Comparison of ENCODE assay signal across 20 cellular contexts in genomic region chr16:31870809-31871208, GRCh38. TPM values are rescaled to one million over a fixed set of nuclear protein-coding genes. Genes with fewer than 3 reads are reported as not detected.
DNase-seq lines count a peak whose midpoint lies in the region; ATAC-seq, FAIRE-seq and TF ChIP-seq lines count a peak whose summit lies in the region.
"Had no signal": no experiment of that assay in that cellular context is flagged by ENCODE, and none has a peak within 500 bp of the region (broad histone marks: within the 10 kb centered on the region; RNA-seq: fewer than 3 reads in every experiment).

No MANE protein-coding gene starts in this region.

- peaks cover 66% of the 10 kb centered on the region for H3K4me1 Mint-ChIP-seq in stimulated activated naive CD8-positive, alpha-beta T cell treated with anti-CD3 and anti-CD28 coated beads, Interleukin-15, Interleukin-2, amounts not matched to agents 100 ng/mL and 50 ng/mL, for 24 hours (ENCODE audit: low read depth)
- H3K4me1 Mint-ChIP-seq in T-helper 2 cell treated with Interferon-gamma antibody and Interleukin-4, amounts not matched to agents 5 μg/mL and 100 μg/mL, for 36 hours (ENCODE audit: low read depth) = peaks cover 51% of the 10 kb centered on the region
- H3K4me1 Mint-ChIP-seq in stimulated activated naive CD8-positive, alpha-beta T cell treated with anti-CD3 and anti-CD28 coated beads, Interleukin-15, amount 100 ng/mL, for 72 hours = peaks cover 61% of the 10 kb centered on the region

- H3K4me3 ChIP-seq in K562 = no peak overlapping the region
- H3K4me3 ChIP-seq in right atrium auricular region = no peak overlapping the region
- H3K4me3 ChIP-seq: body of pancreas, colonic mucosa had no signal

- no peak for DNase-seq in stimulated activated naive CD8-positive, alpha-beta T cell treated with anti-CD3 and anti-CD28 coated beads, Interleukin-15, Interleukin-2, amounts not matched to agents 100 U/mL and 50 U/mL, for 24 hours
- DNase-seq in T-helper 2 cell treated with Interferon-gamma antibody and Interleukin-4, amounts not matched to agents 5 μg/mL and 100 μg/mL, for 36 hours (ENCODE audit: low spot score) = no peak
- no peak for DNase-seq in K562 (ENCODE audit: extremely low read depth in 1 of 4, low spot score in 3 of 4)
- no peak for DNase-seq in stimulated activated naive CD8-positive, alpha-beta T cell treated with anti-CD3 and anti-CD28 coated beads, Interleukin-15, amount 100 ng/mL, for 72 hours
- no peak for DNase-seq in NCI-H345 treated with DMSO at 0.1 percent for 48 hours (lab: John Stamatoyannopoulos, UW; ENCODE audit: unreplicated experiment)
- no peak for DNase-seq in right atrium auricular region (ENCODE audit: low spot score)
- DNase-seq: activated gamma-delta T cell treated with Interleukin-2 at 50 U/mL for 16 hours; body of pancreas; Caco-2; colonic mucosa; GOT3; PC-3; right cardiac atrium; SHP77 treated with DMSO at 0.1 percent for 48 hours; stimulated activated CD4-positive, alpha-beta T cell treated with anti-CD3 and anti-CD28 coated beads, Interleukin-15, amount 100 ng/mL, for 24 hours; trophoblast cell had no signal

- H3K4me3 Mint-ChIP-seq in stimulated activated naive CD8-positive, alpha-beta T cell treated with anti-CD3 and anti-CD28 coated beads, Interleukin-15, Interleukin-2, amounts not matched to agents 100 ng/mL and 50 ng/mL, for 24 hours = no peak overlapping the region
- H3K4me3 Mint-ChIP-seq in T-helper 2 cell treated with Interferon-gamma antibody and Interleukin-4, amounts not matched to agents 5 μg/mL and 100 μg/mL, for 36 hours = peak overlapping the region; percentile 10
- H3K4me3 Mint-ChIP-seq in stimulated activated naive CD8-positive, alpha-beta T cell treated with anti-CD3 and anti-CD28 coated beads, Interleukin-15, amount 100 ng/mL, for 72 hours = peak overlapping the region; percentile 37 to 53

- H3K27ac Mint-ChIP-seq in stimulated activated naive CD8-positive, alpha-beta T cell treated with anti-CD3 and anti-CD28 coated beads, Interleukin-15, Interleukin-2, amounts not matched to agents 100 ng/mL and 50 ng/mL, for 24 hours = peak overlapping the region; percentile 71
- peak overlapping the region; percentile 42 for H3K27ac Mint-ChIP-seq in T-helper 2 cell treated with Interferon-gamma antibody and Interleukin-4, amounts not matched to agents 5 μg/mL and 100 μg/mL, for 36 hours
- peak overlapping the region; percentile 59 to 62 for H3K27ac Mint-ChIP-seq in stimulated activated naive CD8-positive, alpha-beta T cell treated with anti-CD3 and anti-CD28 coated beads, Interleukin-15, amount 100 ng/mL, for 72 hours

- WGBS in K562 (ENCODE audit: insufficient coverage, low coverage, missing lambda C conversion rate) = 48% methylated on average over 2 of the region's 2 CpGs

- H3K9me3 Mint-ChIP-seq in stimulated activated naive CD8-positive, alpha-beta T cell treated with anti-CD3 and anti-CD28 coated beads, Interleukin-15, Interleukin-2, amounts not matched to agents 100 ng/mL and 50 ng/mL, for 24 hours = no peaks in the 10 kb centered on the region
- H3K9me3 Mint-ChIP-seq in T-helper 2 cell treated with Interferon-gamma antibody and Interleukin-4, amounts not matched to agents 5 μg/mL and 100 μg/mL, for 36 hours = no peaks in the 10 kb centered on the region
- no peaks in the 10 kb centered on the region for H3K9me3 Mint-ChIP-seq in stimulated activated naive CD8-positive, alpha-beta T cell treated with anti-CD3 and anti-CD28 coated beads, Interleukin-15, amount 100 ng/mL, for 72 hours

- no peak for TF ChIP-seq POLR2A in K562 (conservative IDR thresholded peaks at IDR 0.05)

- H3K27me3 ChIP-seq in K562 (ENCODE audit: control insufficient read depth in 2 of 2, insufficient read depth in 2 of 2, low read length in 2 of 2) (peaks cover 0 to 1% of the 10 kb centered on the region in 2 experiments; a peak in 1 of 5 replicates), right atrium auricular region (no peaks in the 10 kb centered on the region)
- H3K27me3 ChIP-seq: body of pancreas, colonic mucosa had no signal

- intact Hi-C loops in K562 (cut with micrococcal nuclease) = loop anchor here (10.0 kb wide), 1 partner anchor 486 kb away; no protein-coding TSS in a partner anchor

- POLR2A ChIA-PET in K562 (lab: Yijun Ruan, JAX) = no interaction called here

- TF ChIP-seq CTCF in K562 (IDR thresholded peaks at IDR 0.05 in 2 of 3, conservative IDR thresholded peaks at IDR 0.05 in 1 of 3; ENCODE audit: insufficient read depth in 2 of 3, low read depth in 1 of 3, low read length in 3 of 3) = no peak
- TF ChIP-seq CTCF in right atrium auricular region (IDR thresholded peaks at IDR 0.05) = no peak

- H3K27me3 Mint-ChIP-seq in stimulated activated naive CD8-positive, alpha-beta T cell treated with anti-CD3 and anti-CD28 coated beads, Interleukin-15, Interleukin-2, amounts not matched to agents 100 ng/mL and 50 ng/mL, for 24 hours = no peaks in the 10 kb centered on the region
- H3K27me3 Mint-ChIP-seq in T-helper 2 cell treated with Interferon-gamma antibody and Interleukin-4, amounts not matched to agents 5 μg/mL and 100 μg/mL, for 36 hours (ENCODE audit: low read depth) = peaks cover 4% of the 10 kb centered on the region
- H3K27me3 Mint-ChIP-seq in stimulated activated naive CD8-positive, alpha-beta T cell treated with anti-CD3 and anti-CD28 coated beads, Interleukin-15, amount 100 ng/mL, for 72 hours = no peaks in the 10 kb centered on the region

- peaks cover 23% of the 10 kb centered on the region for H3K79me2 ChIP-seq in K562 (ENCODE audit: control insufficient read depth, insufficient read depth, low read length)

- H3K9me1 ChIP-seq in K562 (ENCODE audit: control insufficient read depth, insufficient read depth, low read length) = no peaks in the 10 kb centered on the region

- H3K4me1 ChIP-seq in K562 (replicated peaks in 1 of 2; ENCODE audit: control insufficient read depth in 2 of 2, insufficient read depth in 2 of 2, low read length in 2 of 2) = peaks cover 0 to 8% of the 10 kb centered on the region in 2 experiments
- peaks cover 0 to 24% of the 10 kb centered on the region in 2 donors for H3K4me1 ChIP-seq in right atrium auricular region

- no TSS peak for BruUV-seq in K562 (replicated peaks; lab: Mats Ljungman, UMichigan)

- H3K9ac ChIP-seq in K562 (ENCODE audit: insufficient read depth in 1 of 2, low read depth in 2 of 2, low read length in 2 of 2) = no peak overlapping the region

- H3K36me3 ChIP-seq in K562 (ENCODE audit: control insufficient read depth, insufficient read depth, low read length) (peaks cover 9% of the 10 kb centered on the region), right atrium auricular region (no peaks in the 10 kb centered on the region)
- H3K36me3 ChIP-seq: colonic mucosa had no signal

- peaks cover 9% of the 10 kb centered on the region for H4K20me1 ChIP-seq in K562 (replicated peaks; ENCODE audit: control insufficient read depth, insufficient read depth, low read length)

- H2AFZ ChIP-seq in K562 (ENCODE audit: low read depth, low read length) = peak overlapping the region; percentile 23; the same call in 1 of the 2 replicates

- H3K27ac ChIP-seq in K562 (ENCODE audit: extremely low read depth, low read depth, low read length) (no peak overlapping the region), right atrium auricular region (no peak overlapping the region)
- H3K27ac ChIP-seq: VCaP had no signal

- ATAC-seq in stimulated activated naive CD8-positive, alpha-beta T cell treated with anti-CD3 and anti-CD28 coated beads, Interleukin-15, Interleukin-2, amounts not matched to agents 100 U/mL and 50 U/mL, for 24 hours = no peak
- ATAC-seq in K562 (no peak), GM21526 (IDR thresholded peaks at IDR 0.05; ENCODE audit: low FRiP score, unreplicated experiment) (no peak)
- no peak for ATAC-seq in stimulated activated naive CD8-positive, alpha-beta T cell treated with anti-CD3 and anti-CD28 coated beads, Interleukin-15, amount 100 ng/mL, for 72 hours
- ATAC-seq: body of pancreas, PC-3, right cardiac atrium had no signal

- H3K9me3 ChIP-seq in K562 (replicated peaks; ENCODE audit: control insufficient read depth, insufficient read depth, low read depth, low read length) (0 out of 2 replicates have a peak, but pooled peaks cover 2% of the 10 kb centered on the region), right atrium auricular region (no peaks in the 10 kb centered on the region)
- H3K9me3 ChIP-seq: body of pancreas, Caco-2, colonic mucosa had no signal

- in situ Hi-C loops in K562 (cut with MboI) = loop anchor here (25.0 kb wide), 1 partner anchor 909 kb away; the partner anchor contains the start of gene SETD1A

- TF ChIP-seq EP300 in K562 (IDR thresholded peaks at IDR 0.05; ENCODE audit: low read length) = no peak

- CTCF ChIA-PET in K562 (lab: Yijun Ruan, JAX; ENCODE audit: low intra/inter-chr PET ratio) = no interaction called here

- no peak for FAIRE-seq in K562 (lab: Jason Lieb, UNC)
- FAIRE-seq: endometrium had no signal

- no peak overlapping the region for H3K4me2 ChIP-seq in K562 (ENCODE audit: insufficient read depth, low read length)

- H3K36me3 Mint-ChIP-seq in stimulated activated naive CD8-positive, alpha-beta T cell treated with anti-CD3 and anti-CD28 coated beads, Interleukin-15, Interleukin-2, amounts not matched to agents 100 ng/mL and 50 ng/mL, for 24 hours (ENCODE audit: low read depth) = peaks cover 13% of the 10 kb centered on the region
- H3K36me3 Mint-ChIP-seq in T-helper 2 cell treated with Interferon-gamma antibody and Interleukin-4, amounts not matched to agents 5 μg/mL and 100 μg/mL, for 36 hours (ENCODE audit: low read depth) = peaks cover 19% of the 10 kb centered on the region

- TF ChIP-seq RAD21 in K562 (CRISPR knock-in tag; conservative IDR thresholded peaks at IDR 0.05 in 1 of 2, IDR thresholded peaks at IDR 0.05 in 1 of 2) = no peak

TF ChIP-seq in K562, 482 proteins besides CTCF, POLR2A, EP300 and RAD21 (continues in another document):
- TF ChIP-seq ERF (CRISPR knock-in tag; IDR thresholded peaks at IDR 0.05) = no peak

RNA-seq across cellular contexts. Expression of gene ZNF267, which starts 2.8 kb away (rescaled TPM):
- total RNA-seq in K562 (2011; cell fraction: chromatin; rRNA removed; ENCODE audit: low replicate concordance) = 24.7 and 44.0 TPM in 2 replicates
- 17.0 and 25.0 TPM in 2 replicates for total RNA-seq in K562 (2011; cell fraction: nucleolus; rRNA removed)
- 25.1 and 28.1 TPM in 2 replicates for total RNA-seq in K562 (2011; cell fraction: nucleoplasm; rRNA removed)
- 14.2 and 18.2 TPM in 2 replicates for total RNA-seq in K562 (2014; rRNA removed)
- 34.5 and 40.8 TPM in 2 replicates for total RNA-seq in K562 (2014; rRNA removed; fragmentation: Illumina TruSeq; extraction: Trizol)
- total RNA-seq in K562 (2015; rRNA removed; fragmentation: Illumina TruSeq; extraction: Trizol) = 35.1 and 38.8 TPM in 2 replicates
- total RNA-seq in K562 (2021) = 24.6 and 29.1 TPM in 2 replicates
- polyA plus RNA-seq in K562 (2011; rRNA removed) = 16.0 and 21.4 TPM in 2 replicates
- 3.5 and 6.0 TPM in 2 replicates for polyA plus RNA-seq in K562 (2011; cell fraction: cytosol; rRNA removed)
- 9.2 and 12.6 TPM in 2 replicates for polyA plus RNA-seq in K562 (2011; cell fraction: nucleus; rRNA removed)
- polyA plus RNA-seq in K562 (2012) = 12.6 and 14.4 TPM in 2 replicates
- polyA plus RNA-seq in K562 (2014; fragmentation: Illumina TruSeq; extraction: Trizol) = 19.2 and 21.5 TPM in 2 replicates
- 10 to 100 TPM; 18.1 to 22.2 TPM for polyA plus RNA-seq in K562 (2014; fragmentation: Nextera tagmentation; extraction: Ambion mirVana)
- 13.0 and 14.6 TPM in 2 replicates for polyA plus RNA-seq in K562 (2014; rRNA removed)
- 43.3 and 47.1 TPM in 2 replicates for polyA minus RNA-seq in K562 (2011; rRNA and poly(A)+ RNA removed)
- polyA minus RNA-seq in K562 (2011; cell fraction: cytosol; rRNA and poly(A)+ RNA removed) = 12.4 and 13.0 TPM in 2 replicates
- polyA minus RNA-seq in K562 (2011; cell fraction: nucleus; rRNA and poly(A)+ RNA removed) = 33.3 and 40.5 TPM in 2 replicates
- 1 to 10 TPM; 4.5 to 5.5 TPM for total RNA-seq in right atrium auricular region
